Comparison of ENCODE assay signal across 1 cellular context in genomic region chr18:25229080-25229479, GRCh38.
TF ChIP-seq lines count a peak whose summit lies in the region.

No MANE protein-coding gene starts in this region.

TF ChIP-seq in K562, 482 proteins besides CTCF, POLR2A, EP300 and RAD21 (continued from another document):
- TF ChIP-seq ZNF395 (CRISPR knock-in tag; IDR thresholded peaks at IDR 0.05) (0 out of 2 replicates have a peak, but pooled peaks have one; percentile 39), E2F3 (CRISPR knock-in tag; IDR thresholded peaks at IDR 0.05) (no peak), ZNF347 (CRISPR knock-in tag; IDR thresholded peaks at IDR 0.05; ENCODE audit: low read depth) (no peak), SRSF9 (IDR thresholded peaks at IDR 0.05; ENCODE audit: borderline replicate concordance, low read depth, low read length) (no peak), TCF7L2 (IDR thresholded peaks at IDR 0.05; ENCODE audit: low read depth, low read length) (no peak), NCOA2 (IDR thresholded peaks at IDR 0.05; ENCODE audit: partially characterized antibody in 2 of 2) (peak in 1 of 2 experiments; percentile 25), MBD1 (CRISPR knock-in tag; IDR thresholded peaks at IDR 0.05) (no peak), CXXC5 (CRISPR knock-in tag; IDR thresholded peaks at IDR 0.05) (no peak), RBM22 (IDR thresholded peaks at IDR 0.05; ENCODE audit: low read depth, low read length, poor library complexity, severe bottlenecking) (no peak), CEBPB (tag; IDR thresholded peaks at IDR 0.05) (no peak), SP2 (IDR thresholded peaks at IDR 0.05; ENCODE audit: extremely low read depth, low read depth, low read length, poor library complexity, severe bottlenecking) (no peak), ZNF253 (CRISPR knock-in tag; conservative IDR thresholded peaks at IDR 0.05) (no peak), SLC30A9 (CRISPR knock-in tag; IDR thresholded peaks at IDR 0.05) (no peak), ZNF280A (IDR thresholded peaks at IDR 0.05; ENCODE audit: low read depth, partially characterized antibody) (no peak), MIER1 (IDR thresholded peaks at IDR 0.05; ENCODE audit: low read depth) (no peak), PTBP1 (IDR thresholded peaks at IDR 0.05; ENCODE audit: low read depth, low read length) (no peak), ATF6 (CRISPR knock-in tag; IDR thresholded peaks at IDR 0.05) (no peak), TAF1 (IDR thresholded peaks at IDR 0.05; ENCODE audit: control insufficient read depth, extremely low read depth, insufficient read depth, low read length, severe bottlenecking) (no peak), TFAM (CRISPR knock-in tag; conservative IDR thresholded peaks at IDR 0.05) (no peak), ZNF175 (CRISPR knock-in tag; IDR thresholded peaks at IDR 0.05; ENCODE audit: low read depth) (no peak), IFI16 (CRISPR knock-in tag; IDR thresholded peaks at IDR 0.05) (no peak), RBM14 (IDR thresholded peaks at IDR 0.05; ENCODE audit: borderline replicate concordance, insufficient read depth, low read depth, low read length) (no peak), FOXP1 (CRISPR knock-in tag; IDR thresholded peaks at IDR 0.05) (no peak), ELF4 (CRISPR knock-in tag; IDR thresholded peaks at IDR 0.05) (no peak), AFF1 (IDR thresholded peaks at IDR 0.05; ENCODE audit: low read depth in 1 of 2, partially characterized antibody in 2 of 2) (no peak), NFXL1 (CRISPR knock-in tag; IDR thresholded peaks at IDR 0.05) (no peak), ARID3B (CRISPR knock-in tag; IDR thresholded peaks at IDR 0.05; ENCODE audit: borderline replicate concordance) (no peak), ATF3 (IDR thresholded peaks at IDR 0.05) (peak; percentile 65), ATF3 (CRISPR knock-in tag; conservative IDR thresholded peaks at IDR 0.05) (no peak), STAT5B (CRISPR knock-in tag; IDR thresholded peaks at IDR 0.05) (no peak), SUPT5H (IDR thresholded peaks at IDR 0.05) (no peak), CEBPG (CRISPR knock-in tag; IDR thresholded peaks at IDR 0.05) (no peak), CEBPG (tag; conservative IDR thresholded peaks at IDR 0.05 in 1 of 2, IDR thresholded peaks at IDR 0.05 in 1 of 2) (no peak), PHF8 (IDR thresholded peaks at IDR 0.05; ENCODE audit: borderline replicate concordance, low read length) (no peak), ZNF785 (CRISPR knock-in tag; IDR thresholded peaks at IDR 0.05) (no peak), CC2D1A (IDR thresholded peaks at IDR 0.05) (no peak), ETV6 (IDR thresholded peaks at IDR 0.05; ENCODE audit: borderline replicate concordance in 1 of 2, low read depth in 2 of 2, low read length in 1 of 2) (no peak), ETV6 (CRISPR knock-in tag; IDR thresholded peaks at IDR 0.05; ENCODE audit: borderline replicate concordance) (no peak), FOXJ2 (tag; IDR thresholded peaks at IDR 0.05) (0 out of 2 replicates have a peak, but pooled peaks have one; percentile 16), ZFP36 (IDR thresholded peaks at IDR 0.05; ENCODE audit: low read depth, low read length, partially characterized antibody) (no peak), DMBX1 (CRISPR knock-in tag; IDR thresholded peaks at IDR 0.05; ENCODE audit: borderline replicate concordance) (no peak), ZBTB26 (CRISPR knock-in tag; IDR thresholded peaks at IDR 0.05) (no peak), HDAC8 (tag; IDR thresholded peaks at IDR 0.05) (no peak), POU5F1 (IDR thresholded peaks at IDR 0.05; ENCODE audit: borderline replicate concordance, low read depth, low read length, partially characterized antibody) (no peak), ATF1 (CRISPR knock-in tag; IDR thresholded peaks at IDR 0.05) (no peak), ATF1 (tag; IDR thresholded peaks at IDR 0.05) (no peak), ZNF445 (CRISPR knock-in tag; IDR thresholded peaks at IDR 0.05; ENCODE audit: low read depth) (no peak)
